1 cellular context compared by ENCODE assay signal in genomic region chr22:20402960-20403778, GRCh38.
TF ChIP-seq lines count a peak whose summit lies in the region.

No MANE protein-coding gene starts in this region.

TF ChIP-seq in K562, 482 proteins besides CTCF, POLR2A, EP300 and RAD21 (continued from another document):
- TF ChIP-seq JUNB (CRISPR knock-in tag; conservative IDR thresholded peaks at IDR 0.05) (no peak), ZNF449 (CRISPR knock-in tag; IDR thresholded peaks at IDR 0.05) (no peak), E2F1 (CRISPR knock-in tag; IDR thresholded peaks at IDR 0.05) (0 out of 2 replicates have a peak, but pooled peaks have one; percentile 36), BRD9 (IDR thresholded peaks at IDR 0.05; ENCODE audit: low read depth, partially characterized antibody) (no peak), SIX5 (IDR thresholded peaks at IDR 0.05; ENCODE audit: borderline replicate concordance in 1 of 2, insufficient read depth in 1 of 2, low read depth in 1 of 2, low read length in 2 of 2) (0 out of 4 replicates have a peak, but pooled peaks of 1 of the 2 experiments have one; percentile 9), GTF2E2 (tag; IDR thresholded peaks at IDR 0.05) (no peak), MTF1 (CRISPR knock-in tag; IDR thresholded peaks at IDR 0.05; ENCODE audit: borderline replicate concordance) (no peak), RBBP5 (IDR thresholded peaks at IDR 0.05; ENCODE audit: borderline replicate concordance, insufficient read depth, low read length, poor library complexity, severe bottlenecking) (no peak), MBD2 (IDR thresholded peaks at IDR 0.05; ENCODE audit: borderline replicate concordance, low read depth) (no peak), USF1 (CRISPR knock-in tag; IDR thresholded peaks at IDR 0.05) (peak; percentile 15; the same call in 1 of the 2 replicates), BDP1 (IDR thresholded peaks at IDR 0.05; ENCODE audit: insufficient read depth, insufficient read length) (no peak)
TF ChIP-seq in K562: peak in this region for 14.
